ENCODE assay signal across 14 cellular contexts in the genomic region with DNA sequence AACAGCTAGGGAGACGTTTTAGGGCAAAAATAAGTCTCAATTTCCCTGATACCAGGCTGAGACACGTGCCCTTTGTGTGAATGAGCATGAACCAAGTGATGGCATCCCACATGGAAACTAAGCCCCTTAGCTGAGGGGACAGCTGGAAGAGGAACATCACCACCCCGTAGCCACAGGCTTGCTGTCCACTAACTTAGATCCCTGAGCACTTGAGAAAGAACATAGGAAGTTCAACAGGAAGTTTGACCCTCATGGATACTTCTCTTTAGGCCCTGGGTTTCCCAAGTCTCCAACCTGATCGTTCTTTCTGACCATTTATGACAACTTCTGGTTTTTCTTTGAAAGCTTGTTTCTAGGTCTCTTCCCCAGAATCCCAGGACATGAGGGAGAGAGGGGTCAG.
"Had no signal": no experiment of that assay in that cellular context is flagged by ENCODE, and none has a peak within 500 bp of the region (broad histone marks: within the 10 kb centered on the region; RNA-seq: fewer than 3 reads in every experiment).

No MANE protein-coding gene starts in this region.

- ATAC-seq: activated CD4-positive, CD25-positive, alpha-beta regulatory T cell treated with anti-CD3 and anti-CD28 coated beads, Interleukin-2, amount 50 U/mL, for 24 hours; natural killer cell; stimulated activated naive CD8-positive, alpha-beta T cell treated with anti-CD3 and anti-CD28 coated beads, Interleukin-15, Interleukin-2, amounts not matched to agents 100 U/mL and 50 U/mL, for 24 hours had no signal

- H3K27me3 ChIP-seq: ascending aorta, esophagus squamous epithelium, neutrophil, transverse colon had no signal

- DNase-seq: activated CD4-positive, alpha-beta T cell treated with anti-CD3 and anti-CD28 coated beads, Interleukin-2, amount 50 U/mL, for 1 hour; activated CD8-positive, alpha-beta memory T cell treated with anti-CD3 and anti-CD28 coated beads, Interleukin-2, amount 50 U/mL, for 4 hours; activated effector memory CD4-positive, alpha-beta T cell treated with anti-CD3 and anti-CD28 coated beads, Interleukin-2, amount 50 U/mL, for 16 hours; activated T-cell treated with anti-CD3 and anti-CD28 coated beads, Interleukin-2, amount 50 U/mL, for 48 hours; esophagus squamous epithelium; natural killer cell; stimulated activated CD4-positive, alpha-beta T cell treated with anti-CD3 and anti-CD28 coated beads, Interleukin-2, amount 100 ng/mL, for 24 hours; stimulated activated naive CD8-positive, alpha-beta T cell treated with anti-CD3 and anti-CD28 coated beads, Interleukin-15, Interleukin-2, amounts not matched to agents 100 U/mL and 50 U/mL, for 24 hours; transverse colon had no signal

- H3K36me3 ChIP-seq: ascending aorta, neutrophil, transverse colon had no signal

- H3K4me1 ChIP-seq: ascending aorta, esophagus squamous epithelium, parathyroid adenoma, transverse colon had no signal

- H2AFZ ChIP-seq: parathyroid adenoma had no signal

- H3K4me3 ChIP-seq: ascending aorta, coronary artery, esophagus squamous epithelium, transverse colon had no signal

- H3K79me2 ChIP-seq: parathyroid adenoma had no signal

- H3K9me3 ChIP-seq: ascending aorta, esophagus squamous epithelium, neutrophil, transverse colon had no signal

- H3K27ac ChIP-seq: ascending aorta, neutrophil, parathyroid adenoma had no signal

- H3K9ac ChIP-seq: parathyroid adenoma had no signal
